11 cellular contexts compared by ENCODE assay signal in the genomic region with DNA sequence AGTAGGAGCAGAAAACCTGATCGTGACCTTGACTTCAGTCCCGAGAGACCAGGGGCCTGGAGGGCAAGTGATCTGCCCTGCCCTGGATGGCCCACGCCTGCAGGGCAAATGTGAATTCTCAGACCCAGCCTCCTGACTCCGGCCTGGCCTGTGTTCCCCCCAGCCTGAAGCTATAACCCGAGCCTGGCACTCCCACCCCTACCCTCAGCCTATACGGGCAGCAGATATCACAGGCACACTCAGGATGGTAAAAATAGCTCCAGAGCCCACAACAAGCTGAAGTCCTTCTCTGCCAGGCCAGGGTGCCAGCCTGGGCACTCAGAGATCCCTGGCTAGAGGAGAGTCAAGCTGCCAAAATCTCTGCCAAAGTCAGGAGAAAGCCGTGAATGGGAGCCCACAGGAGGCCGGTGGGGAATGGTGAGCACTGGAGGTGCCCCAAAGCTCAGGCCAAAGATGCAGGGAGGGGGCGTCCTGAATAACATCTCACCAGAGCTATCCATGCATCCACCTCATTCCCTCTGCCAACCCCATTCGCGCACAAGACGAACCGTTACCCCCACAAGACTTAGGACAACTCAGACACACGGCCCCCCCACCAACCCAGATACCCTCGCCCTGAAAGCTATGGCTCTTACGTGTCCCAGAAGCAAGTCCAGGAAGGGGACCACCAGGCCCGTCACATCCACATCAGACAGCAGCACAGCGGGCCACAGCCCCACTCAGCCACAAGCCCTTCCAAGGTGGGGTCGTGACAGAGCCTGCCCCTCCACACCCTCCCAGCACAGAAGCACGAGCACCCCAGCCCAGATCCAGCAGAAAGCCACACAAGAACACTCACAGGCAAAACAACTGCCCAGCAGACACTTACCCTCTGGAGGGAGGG.
A peak's percentile ranks its signal among the peaks of the same experiment; 100 is the strongest.
DNase-seq lines count a peak whose midpoint lies in the region; ATAC-seq, FAIRE-seq and TF ChIP-seq lines count a peak whose summit lies in the region.
"Had no signal": no experiment of that assay in that cellular context is flagged by ENCODE, and none has a peak within 500 bp of the region (broad histone marks: within the 10 kb centered on the region; RNA-seq: fewer than 3 reads in every experiment).

No MANE protein-coding gene starts in this region.

- in situ Hi-C loops in transverse colon (cut with MboI; ENCODE audit: low pct_ligation_motif_present in 1 of 4, low pct_unique_long_range_greater_than_20kb in 1 of 4, low sequenced_read_pairs in 3 of 4), result no loop called here

- peak overlapping the region; percentile 69 for H3K27ac Mint-ChIP-seq in astrocyte (ENCODE audit: unreplicated experiment)
- H3K27ac Mint-ChIP-seq in stimulated activated naive CD8-positive, alpha-beta T cell treated with anti-CD3 and anti-CD28 coated beads, Interleukin-15, amount 100 ng/mL, for 72 hours, result peak overlapping the region in 1 of 2 donors; percentile 69
- H3K27ac Mint-ChIP-seq: stimulated activated naive B cell treated with anti-CD40 and anti-IgM and Interleukin-4, amounts not matched to agents 10 μg/mL and 1 μg/mL and 100 μg/mL, for 72 hours had no signal

- no peak for TF ChIP-seq POLR2A in transverse colon (IDR thresholded peaks at IDR 0.05)

- peaks cover 4% of the 10 kb centered on the region for H3K27me3 Mint-ChIP-seq in astrocyte (ENCODE audit: low read depth, unreplicated experiment)
- H3K27me3 Mint-ChIP-seq in stimulated activated naive CD8-positive, alpha-beta T cell treated with anti-CD3 and anti-CD28 coated beads, Interleukin-15, amount 100 ng/mL, for 72 hours, result no peaks in the 10 kb centered on the region

- ATAC-seq in stimulated activated naive CD8-positive, alpha-beta T cell treated with anti-CD3 and anti-CD28 coated beads, Interleukin-15, amount 100 ng/mL, for 72 hours, result no peak
- ATAC-seq: stimulated activated naive B cell treated with anti-CD40 and anti-IgM and Interleukin-4, amounts not matched to agents 10 μg/mL and 1 μg/mL and 100 μg/mL, for 72 hours had no signal

- DNase-seq in astrocyte (ENCODE audit: low read depth) (no peak), left ventricle myocardium inferior (peak; percentile 71), osteoblast (ENCODE audit: insufficient read length, low spot score, missing footprints) (no peak), transverse colon (no peak), H7 (no peak), NCI-H774 (lab: John Stamatoyannopoulos, UW) (no peak)
- no peak for DNase-seq in activated CD4-positive, CD25-positive, alpha-beta regulatory T cell treated with anti-CD3 and anti-CD28 coated beads, Interleukin-2, amount 50 U/mL, for 72 hours
- no peak for DNase-seq in stimulated activated naive CD8-positive, alpha-beta T cell treated with anti-CD3 and anti-CD28 coated beads, Interleukin-15, amount 100 ng/mL, for 72 hours
- DNase-seq: naive B cell; NCI-H526 treated with DMSO at 0.1 percent for 48 hours; stimulated activated naive B cell treated with anti-CD40 and anti-IgM and Interleukin-4, amounts not matched to agents 10 μg/mL and 1 μg/mL and 100 μg/mL, for 72 hours had no signal

- H2AFZ ChIP-seq in astrocyte (ENCODE audit: low read depth, low read length) (peak overlapping the region; percentile 24), osteoblast (ENCODE audit: low read length) (no peak overlapping the region)

- no peak for FAIRE-seq in astrocyte (lab: Jason Lieb, UNC)

- peak overlapping the region; percentile 66 for H3K9ac ChIP-seq in astrocyte (ENCODE audit: low read length)

- H3K9me3 Mint-ChIP-seq in astrocyte (ENCODE audit: unreplicated experiment), result no peaks in the 10 kb centered on the region
- H3K9me3 Mint-ChIP-seq in stimulated activated naive CD8-positive, alpha-beta T cell treated with anti-CD3 and anti-CD28 coated beads, Interleukin-15, amount 100 ng/mL, for 72 hours, result no peaks in the 10 kb centered on the region
- H3K9me3 Mint-ChIP-seq: naive B cell; stimulated activated naive B cell treated with anti-CD40 and anti-IgM and Interleukin-4, amounts not matched to agents 10 μg/mL and 1 μg/mL and 100 μg/mL, for 72 hours had no signal

- peaks cover 21% of the 10 kb centered on the region for H3K4me1 ChIP-seq in astrocyte (ENCODE audit: insufficient read depth, low read length)
- H3K4me1 ChIP-seq in left ventricle myocardium inferior, result peaks cover 96% of the 10 kb centered on the region
- peaks cover 19% of the 10 kb centered on the region for H3K4me1 ChIP-seq in osteoblast (ENCODE audit: insufficient read depth, low read length)
- peaks cover 15 to 58% (median 37%) of the 10 kb centered on the region in 4 donors for H3K4me1 ChIP-seq in transverse colon

- TF ChIP-seq CTCF in astrocyte (IDR thresholded peaks at IDR 0.05; ENCODE audit: insufficient read depth, low read depth, low read length), result no peak
- no peak for TF ChIP-seq CTCF in left ventricle myocardium inferior (IDR thresholded peaks at IDR 0.05; ENCODE audit: borderline replicate concordance)
- TF ChIP-seq CTCF in osteoblast (IDR thresholded peaks at IDR 0.05; ENCODE audit: extremely low read depth, low read depth, low read length), result no peak
- no peak for TF ChIP-seq CTCF in transverse colon (IDR thresholded peaks at IDR 0.05)

- 68 to 80% methylated on average over 2 to 20 of the region's 20 CpGs for WGBS in transverse colon (ENCODE audit: low coverage in 1 of 2), 2 donors

- H3K4me1 Mint-ChIP-seq in astrocyte (ENCODE audit: low read depth, unreplicated experiment), result peaks cover 44% of the 10 kb centered on the region
- H3K4me1 Mint-ChIP-seq in stimulated activated naive CD8-positive, alpha-beta T cell treated with anti-CD3 and anti-CD28 coated beads, Interleukin-15, amount 100 ng/mL, for 72 hours, result no peaks in the 10 kb centered on the region

- H3K4me2 ChIP-seq in astrocyte (ENCODE audit: low read length) (peak overlapping the region; percentile 77), osteoblast (ENCODE audit: insufficient read depth, low read length) (peak overlapping the region; percentile 73)

- H3K36me3 ChIP-seq in astrocyte (ENCODE audit: insufficient read depth, low read length), result peaks cover 31% of the 10 kb centered on the region
- peaks cover 77% of the 10 kb centered on the region for H3K36me3 ChIP-seq in left ventricle myocardium inferior
- H3K36me3 ChIP-seq in osteoblast (ENCODE audit: insufficient read depth, low read length), result peaks cover 55% of the 10 kb centered on the region
- no peaks in the 10 kb centered on the region for H3K36me3 ChIP-seq in transverse colon
- H3K36me3 ChIP-seq in H7 (replicated peaks; ENCODE audit: control insufficient read depth, insufficient read depth, low read length), result no peaks in the 10 kb centered on the region

- H4K20me1 ChIP-seq in astrocyte (ENCODE audit: insufficient read depth, low read length) (peaks cover 95% of the 10 kb centered on the region), osteoblast (ENCODE audit: insufficient read depth, low read length) (peaks cover 35% of the 10 kb centered on the region)

- H3K36me3 Mint-ChIP-seq in astrocyte (ENCODE audit: low read depth, unreplicated experiment), result peaks cover 35% of the 10 kb centered on the region
- H3K36me3 Mint-ChIP-seq: naive B cell; stimulated activated naive B cell treated with anti-CD40 and anti-IgM and Interleukin-4, amounts not matched to agents 10 μg/mL and 1 μg/mL and 100 μg/mL, for 72 hours had no signal

- H3K4me3 Mint-ChIP-seq in astrocyte (ENCODE audit: unreplicated experiment), result peak overlapping the region; percentile 64
- no peak overlapping the region for H3K4me3 Mint-ChIP-seq in stimulated activated naive CD8-positive, alpha-beta T cell treated with anti-CD3 and anti-CD28 coated beads, Interleukin-15, amount 100 ng/mL, for 72 hours
- H3K4me3 Mint-ChIP-seq: stimulated activated naive B cell treated with anti-CD40 and anti-IgM and Interleukin-4, amounts not matched to agents 10 μg/mL and 1 μg/mL and 100 μg/mL, for 72 hours had no signal

- intact Hi-C loops in left ventricle myocardium inferior (cut with micrococcal nuclease), result no loop called here
- intact Hi-C loops in transverse colon (cut with DNase I; ENCODE audit: low total_unique reads), result loop anchor here (2.0 kb wide), 1 partner anchor 27 kb away; no protein-coding TSS in a partner anchor

- H3K4me3 ChIP-seq in astrocyte (ENCODE audit: insufficient read depth, low read depth, low read length) (no peak overlapping the region), left ventricle myocardium inferior (peak overlapping the region; percentile 72), osteoblast (ENCODE audit: insufficient read depth, low read length) (peak overlapping the region; percentile 47), transverse colon (no peak overlapping the region), H7 (ENCODE audit: insufficient read depth, low read depth, low read length) (no peak overlapping the region)

- H3K27ac ChIP-seq in astrocyte (ENCODE audit: low read depth, low read length), result peak overlapping the region; percentile 64
- peak overlapping the region; percentile 95 for H3K27ac ChIP-seq in left ventricle myocardium inferior (replicated peaks)
- H3K27ac ChIP-seq in osteoblast (ENCODE audit: low read depth, low read length), result peak overlapping the region; percentile 78
- H3K27ac ChIP-seq in transverse colon, result peak overlapping the region; percentile 70 to 90 (median 74)

- no peak for TF ChIP-seq EP300 in transverse colon (IDR thresholded peaks at IDR 0.05; ENCODE audit: low read depth)

- no peaks in the 10 kb centered on the region for H3K27me3 ChIP-seq in astrocyte (ENCODE audit: insufficient read depth, low read length)
- H3K27me3 ChIP-seq in left ventricle myocardium inferior (ENCODE audit: low read depth), result no peaks in the 10 kb centered on the region
- no peaks in the 10 kb centered on the region for H3K27me3 ChIP-seq in osteoblast (ENCODE audit: insufficient read depth, low read length)
- H3K27me3 ChIP-seq in transverse colon, result no peaks in the 10 kb centered on the region
- no peaks in the 10 kb centered on the region for H3K27me3 ChIP-seq in H7 (ENCODE audit: control insufficient read depth, insufficient read depth, low read length)

- H3K79me2 ChIP-seq in astrocyte (ENCODE audit: insufficient read depth, low read length), result peaks cover 28% of the 10 kb centered on the region
- peaks cover 6% of the 10 kb centered on the region for H3K79me2 ChIP-seq in osteoblast (ENCODE audit: insufficient read depth, low read length)

- H3K9me3 ChIP-seq in astrocyte (ENCODE audit: insufficient read depth, low read depth, low read length) (no peaks in the 10 kb centered on the region), left ventricle myocardium inferior (replicated peaks) (no peaks in the 10 kb centered on the region), osteoblast (ENCODE audit: low read depth, low read length) (no peaks in the 10 kb centered on the region), transverse colon (no peaks in the 10 kb centered on the region)

Comparison
In these comparisons a context has a peak if more than half of its experiments do, and no peak if none do; other contexts are left out.
1. H3K4me3 ChIP-seq: peak in left ventricle myocardium inferior (single experiment) and osteoblast (single experiment); none in astrocyte (single experiment), transverse colon (0 of 4) and H7 (single experiment).
2. Peak in every context shown above with its lines, with median percentiles within 50 percentile points of each other: H3K27ac ChIP-seq.